16 cellular contexts compared by ENCODE assay signal in genomic region chr13:111901301-111901905, GRCh38.
"Had no signal": no experiment of that assay in that cellular context is flagged by ENCODE, and none has a peak within 500 bp of the region (broad histone marks: within the 10 kb centered on the region; RNA-seq: fewer than 3 reads in every experiment).

No MANE protein-coding gene starts in this region.

- ATAC-seq: activated CD8-positive, alpha-beta T cell treated with anti-CD3 and anti-CD28 coated beads for 36 hours; SK-N-SH treated with all-trans-retinoic acid at 6 μM for 48 hours had no signal

- H3K9me3 ChIP-seq: left ventricle myocardium inferior, suprapubic skin, transverse colon had no signal

- H3K27ac ChIP-seq: left ventricle myocardium inferior, suprapubic skin, transverse colon had no signal

- DNase-seq: activated CD4-positive, alpha-beta T cell treated with anti-CD3 and anti-CD28 coated beads, Interleukin-2, amount 10 ng/mL, durations not matched to agents 24 days and 14 days; activated CD8-positive, alpha-beta T cell treated with anti-CD3 and anti-CD28 coated beads for 36 hours; activated gamma-delta T cell; kidney; left ventricle myocardium inferior; mammary epithelial cell; stimulated activated CD4-positive, alpha-beta T cell treated with anti-CD3 and anti-CD28 coated beads, Interleukin-12 subunit alpha, Interleukin-12 subunit beta, amount 100 ng/mL, for 4 hours; stimulated activated CD4-positive, alpha-beta T cell treated with anti-CD3 and anti-CD28 coated beads, Interleukin-1b, Interleukin-23, amount 100 ng/mL, for 48 hours; stimulated activated CD8-positive, alpha-beta memory T cell treated with anti-CD3 and anti-CD28 coated beads, Interleukin-4, amount 100 ng/mL, for 48 hours; T-helper 1 cell; T-helper 9 cell; transverse colon had no signal

- H3K4me3 Mint-ChIP-seq: activated CD4-positive, alpha-beta T cell treated with anti-CD3 and anti-CD28 coated beads, Interleukin-2, amount 10 ng/mL, durations not matched to agents 24 days and 14 days; activated CD8-positive, alpha-beta T cell treated with anti-CD3 and anti-CD28 coated beads for 36 hours; activated naive CD8-positive, alpha-beta T cell; stimulated activated naive CD8-positive, alpha-beta T cell treated with anti-CD3 and anti-CD28 coated beads, Interleukin-15, Interleukin-2, amounts not matched to agents 100 ng/mL and 50 ng/mL, for 24 hours had no signal

- H3K27ac Mint-ChIP-seq: activated CD4-positive, alpha-beta T cell treated with anti-CD3 and anti-CD28 coated beads, Interleukin-2, amount 10 ng/mL, durations not matched to agents 24 days and 14 days; activated CD8-positive, alpha-beta T cell treated with anti-CD3 and anti-CD28 coated beads for 36 hours; activated naive CD8-positive, alpha-beta T cell; stimulated activated naive CD8-positive, alpha-beta T cell treated with anti-CD3 and anti-CD28 coated beads, Interleukin-15, Interleukin-2, amounts not matched to agents 100 ng/mL and 50 ng/mL, for 24 hours had no signal

- H3K4me3 ChIP-seq: left ventricle myocardium inferior, suprapubic skin, transverse colon had no signal

- H3K36me3 ChIP-seq: left ventricle myocardium inferior, suprapubic skin, transverse colon had no signal

- H3K4me1 Mint-ChIP-seq: activated CD4-positive, alpha-beta T cell treated with anti-CD3 and anti-CD28 coated beads, Interleukin-2, amount 10 ng/mL, durations not matched to agents 24 days and 14 days had no signal

- H3K36me3 Mint-ChIP-seq: activated naive CD8-positive, alpha-beta T cell had no signal

- H3K4me1 ChIP-seq: left ventricle myocardium inferior, suprapubic skin, transverse colon had no signal

- H3K27me3 Mint-ChIP-seq: activated CD4-positive, alpha-beta T cell treated with anti-CD3 and anti-CD28 coated beads, Interleukin-2, amount 10 ng/mL, durations not matched to agents 24 days and 14 days; activated naive CD8-positive, alpha-beta T cell; stimulated activated naive CD8-positive, alpha-beta T cell treated with anti-CD3 and anti-CD28 coated beads, Interleukin-15, Interleukin-2, amounts not matched to agents 100 ng/mL and 50 ng/mL, for 24 hours had no signal

- H3K9me3 Mint-ChIP-seq: activated CD4-positive, alpha-beta T cell treated with anti-CD3 and anti-CD28 coated beads, Interleukin-2, amount 10 ng/mL, durations not matched to agents 24 days and 14 days; activated CD8-positive, alpha-beta T cell treated with anti-CD3 and anti-CD28 coated beads for 36 hours had no signal

- H3K27me3 ChIP-seq: suprapubic skin, transverse colon had no signal
